ENCODE assay signal across 16 cellular contexts in the genomic region with DNA sequence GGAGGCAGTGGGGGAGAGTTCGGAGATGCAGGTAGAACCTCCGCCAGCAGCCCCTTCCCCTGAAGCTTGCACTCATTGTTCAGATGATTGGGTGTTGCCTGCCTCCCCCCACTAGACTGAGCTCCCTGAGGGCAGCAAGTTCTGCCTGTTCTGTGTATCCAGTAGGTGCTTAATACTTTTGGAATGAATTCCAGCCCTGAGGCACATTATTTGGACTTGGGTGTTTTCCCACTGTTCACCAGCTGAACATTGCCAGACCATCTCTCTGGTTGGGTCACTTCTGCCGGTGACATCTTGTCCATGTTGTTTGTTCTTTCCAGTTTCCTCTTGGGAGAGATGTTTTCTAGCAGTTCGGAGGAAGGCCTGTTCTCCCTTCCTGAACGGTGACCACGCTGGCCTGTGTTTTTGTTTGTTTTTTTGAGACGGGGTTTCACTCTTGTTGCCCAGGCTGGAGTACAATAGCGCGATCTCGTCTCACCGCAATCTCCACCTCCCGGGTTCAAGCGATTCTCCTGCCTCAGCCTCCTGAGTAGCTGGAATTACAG. TPM values are rescaled to one million over a fixed set of nuclear protein-coding genes. Genes with fewer than 3 reads are reported as not detected.
DNase-seq lines count a peak whose midpoint lies in the region; ATAC-seq and TF ChIP-seq lines count a peak whose summit lies in the region.
"Had no signal": no experiment of that assay in that cellular context is flagged by ENCODE, and none has a peak within 500 bp of the region (broad histone marks: within the 10 kb centered on the region; RNA-seq: fewer than 3 reads in every experiment).

No MANE protein-coding gene starts in this region.

- H3K4me1 ChIP-seq in sigmoid colon = peaks cover 0 to 91% (median 75%) of the 10 kb centered on the region in 4 donors
- H3K4me1 ChIP-seq in colonic mucosa = no peaks in the 10 kb centered on the region

- no peaks in the 10 kb centered on the region for H3K9me3 ChIP-seq in sigmoid colon
- H3K9me3 ChIP-seq in colonic mucosa = no peaks in the 10 kb centered on the region
- H3K9me3 ChIP-seq: MG63 had no signal

- intact Hi-C loops in sigmoid colon (cut with DNase I) (no loop called here), colonic mucosa (cut with DNase I) (no loop called here)

- no peak for TF ChIP-seq POLR2A in sigmoid colon (IDR thresholded peaks at IDR 0.05)

- H3K36me3 ChIP-seq in sigmoid colon (peaks cover 0 to 9% (median 0%) of the 10 kb centered on the region in 4 donors), colonic mucosa (no peaks in the 10 kb centered on the region)
- H3K36me3 ChIP-seq: MG63 had no signal

- DNase-seq in EH (ENCODE audit: low read depth) (peak; percentile 17), dermis blood vessel endothelial cell (peak; percentile 64), glomerular endothelial cell (ENCODE audit: extremely low read depth, low read depth, low spot score) (peak; percentile 23), sigmoid colon (no peak), SKM-1 treated with dmso at 0.1 percent for 144 hours (lab: John Stamatoyannopoulos, UW; ENCODE audit: unreplicated experiment) (no peak), colonic mucosa (no peak)
- DNase-seq: CD4-positive, alpha-beta memory T cell; DND-41; GF-D8; KG1; MG63; NCI-H1105; NCI-H1694 treated with DMSO at 0.1 percent for 48 hours; NCI-H69; NK-92 treated with Interleukin-12 subunit alpha and Interleukin-12 subunit beta, amount 100 ng/mL, for 24 hours had no signal

- H3K9ac ChIP-seq in colonic mucosa (ENCODE audit: low read depth in 2 of 2, low read length in 2 of 2) = no peak overlapping the region

- TF ChIP-seq CTCF in sigmoid colon (IDR thresholded peaks at IDR 0.05) (no peak), colonic mucosa (IDR thresholded peaks at IDR 0.05) (no peak)

- H3K27ac ChIP-seq in sigmoid colon (peak overlapping the region in 3 of 4 donors; percentile 82 to 85 (median 83)), colonic mucosa (no peak overlapping the region)

- 89 to 92% methylated on average over 13 of the region's 13 CpGs for WGBS in sigmoid colon, 2 donors

- H3K4me3 ChIP-seq in sigmoid colon = no peak overlapping the region
- H3K4me3 ChIP-seq in colonic mucosa = no peak overlapping the region
- H3K4me3 ChIP-seq: MG63 had no signal

- TF ChIP-seq EP300 in sigmoid colon (IDR thresholded peaks at IDR 0.05) = no peak

- H3K27me3 ChIP-seq in sigmoid colon (no peaks in the 10 kb centered on the region), colonic mucosa (no peaks in the 10 kb centered on the region)
- H3K27me3 ChIP-seq: MG63 had no signal

- ATAC-seq in GM18520 (IDR thresholded peaks at IDR 0.05; ENCODE audit: unreplicated experiment) = no peak

RNA-seq across cellular contexts. Expression of gene SPSB1, which starts 48.7 kb away (rescaled TPM):
- 19.6 and 35.8 TPM in 2 replicates for total RNA-seq in dermis blood vessel endothelial cell
- 29.0 and 66.0 TPM in 2 replicates for total RNA-seq in glomerular endothelial cell
- 10 to 100 TPM; 17.4 to 34.3 (median 24.1) TPM for total RNA-seq in sigmoid colon
- 10 to 100 TPM; 25.7 to 31.2 (median 26.4) TPM for polyA plus RNA-seq in sigmoid colon
- total RNA-seq in colonic mucosa = 10 to 100 TPM; 14.9 to 28.7 TPM

Comparison
In these comparisons a context has a peak if more than half of its experiments do, and no peak if none do; other contexts are left out.
1. DNase-seq: peak in EH (single experiment), dermis blood vessel endothelial cell (single experiment) and glomerular endothelial cell (single experiment); none in sigmoid colon (single experiment), SKM-1 treated with dmso at 0.1 percent for 144 hours (single experiment) and colonic mucosa (single experiment).